ENCODE assay signal across 12 cellular contexts in the genomic region with DNA sequence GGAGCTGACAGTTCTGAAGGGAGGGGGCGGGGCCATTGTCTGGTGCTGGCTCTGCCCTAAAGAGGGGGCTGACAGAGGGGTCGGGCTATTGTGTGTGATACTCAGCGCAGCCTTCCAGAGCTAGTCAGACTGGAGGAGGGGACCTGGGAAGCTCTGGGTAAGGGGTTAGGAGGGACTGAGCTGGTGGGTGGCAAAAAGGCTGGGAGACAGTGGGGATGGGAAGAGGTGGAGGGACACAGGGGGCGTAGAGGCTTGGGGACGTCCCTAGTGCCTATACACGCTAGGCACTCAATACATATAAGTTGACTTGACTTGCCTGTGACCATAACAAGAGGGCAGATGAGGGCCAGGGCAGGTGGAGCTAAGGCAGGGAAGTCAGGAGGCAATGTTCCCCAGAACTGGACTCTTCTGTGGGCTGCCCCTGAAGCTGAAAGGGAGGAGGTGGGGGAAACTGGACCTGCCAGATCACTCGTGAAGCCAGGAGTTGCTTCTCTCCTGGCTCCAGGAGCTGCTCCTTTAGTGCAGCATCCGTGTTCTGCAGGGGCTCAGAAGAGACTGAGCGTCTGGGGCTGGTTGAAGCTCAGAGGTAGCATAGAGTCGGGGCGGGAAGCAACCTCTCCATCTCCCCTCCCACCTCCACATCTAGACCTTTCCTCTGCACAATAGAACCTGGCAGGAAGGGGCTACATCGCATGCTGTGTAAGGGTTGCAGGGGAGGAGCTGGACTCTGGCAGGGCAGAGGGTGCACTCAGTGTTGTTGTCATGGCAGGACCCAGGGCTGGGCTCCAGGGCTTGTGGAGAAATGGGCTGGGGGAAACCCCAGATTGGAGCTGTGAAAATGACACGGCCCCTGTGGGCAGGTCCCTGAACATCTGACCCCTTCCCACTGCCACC. TPM values are rescaled to one million over a fixed set of nuclear protein-coding genes. Genes with fewer than 3 reads are reported as not detected.
DNase-seq lines count a peak whose midpoint lies in the region; ATAC-seq and TF ChIP-seq lines count a peak whose summit lies in the region.
"Had no signal": no experiment of that assay in that cellular context is flagged by ENCODE, and none has a peak within 500 bp of the region (broad histone marks: within the 10 kb centered on the region; RNA-seq: fewer than 3 reads in every experiment).

No MANE protein-coding gene starts in this region.

- peaks cover 81% of the 10 kb centered on the region for H3K4me1 Mint-ChIP-seq in GM23338
- H3K4me1 Mint-ChIP-seq in activated T-helper 17 cell treated with anti-CD3 and anti-CD28 coated beads, Interleukin-2, amount 50 U/mL, for 72 hours, result peaks cover 43% of the 10 kb centered on the region
- peaks cover 15 to 21% of the 10 kb centered on the region in 2 donors for H3K4me1 Mint-ChIP-seq in natural killer cell

- H3K27me3 Mint-ChIP-seq in GM23338 (ENCODE audit: insufficient read depth, low read depth, poor library complexity) (peaks cover 24% of the 10 kb centered on the region), natural killer cell (ENCODE audit: low read depth in 2 of 2) (peaks cover 9 to 12% of the 10 kb centered on the region in 2 donors)
- H3K27me3 Mint-ChIP-seq in activated T-helper 17 cell treated with anti-CD3 and anti-CD28 coated beads, Interleukin-2, amount 50 U/mL, for 72 hours, result no peaks in the 10 kb centered on the region

- H3K9me2 ChIP-seq in GM23338 (ENCODE audit: insufficient read depth), result no peaks in the 10 kb centered on the region

- 0 out of 2 replicates have a peak overlapping the region, but pooled peaks have one; percentile 69 for H2AFZ ChIP-seq in GM23338

- WGBS in body of pancreas, 2 donors, result 36 to 43% methylated on average over 12 to 13 of the region's 13 CpGs

- in situ Hi-C loops in GM13976 (cut with MboI; ENCODE audit: low sequenced_read_pairs, unreplicated experiment), result no loop called here

- H3K9me3 Mint-ChIP-seq in GM23338 (no peaks in the 10 kb centered on the region), natural killer cell (no peaks in the 10 kb centered on the region)
- no peaks in the 10 kb centered on the region for H3K9me3 Mint-ChIP-seq in activated T-helper 17 cell treated with anti-CD3 and anti-CD28 coated beads, Interleukin-2, amount 50 U/mL, for 72 hours

- H3K9me3 ChIP-seq in BLaER1 treated with 17β-estradiol and CSF1 and Interleukin-3, amounts not matched to agents 10 nM and 100 nM (replicated peaks in 1 of 11), result no peaks in the 10 kb centered on the region
- H3K9me3 ChIP-seq in body of pancreas, result no peaks in the 10 kb centered on the region

- H3K27ac ChIP-seq in BLaER1 treated with 17β-estradiol and CSF1 and Interleukin-3, amounts not matched to agents 10 nM and 100 nM, result peak overlapping the region; percentile 18 to 94 (median 81); a peak in 21 of 22 replicates
- H3K27ac ChIP-seq in GM23338 (ENCODE audit: low read depth) (peak overlapping the region; percentile 63; the same call in 1 of the 2 replicates), body of pancreas (no peak overlapping the region)
- H3K27ac ChIP-seq: epithelial cell of prostate had no signal

- H3K4me1 ChIP-seq in BLaER1 treated with 17β-estradiol and CSF1 and Interleukin-3, amounts not matched to agents 10 nM and 100 nM, result peaks cover 92 to 99% (median 96%) of the 10 kb centered on the region in 10 experiments
- H3K4me1 ChIP-seq in GM23338 (ENCODE audit: insufficient read depth) (peaks cover 72% of the 10 kb centered on the region), body of pancreas (peaks cover 11% of the 10 kb centered on the region)

- H3K4me3 Mint-ChIP-seq in GM23338, result peak overlapping the region; percentile 60
- H3K4me3 Mint-ChIP-seq in activated T-helper 17 cell treated with anti-CD3 and anti-CD28 coated beads, Interleukin-2, amount 50 U/mL, for 72 hours, result no peak overlapping the region
- H3K4me3 Mint-ChIP-seq in natural killer cell, result no peak overlapping the region
- H3K4me3 Mint-ChIP-seq: CD4-positive, alpha-beta memory T cell had no signal

- H3K9ac ChIP-seq in BLaER1 treated with 17β-estradiol and CSF1 and Interleukin-3, amounts not matched to agents 10 nM and 100 nM, result peak overlapping the region in 8 of 11 experiments; percentile 23 to 77 (median 52); a peak in 10 of 22 replicates

- ATAC-seq in GM23338, result peak; percentile 1; the same call in 2 of the 3 replicates
- ATAC-seq in activated T-helper 17 cell treated with anti-CD3 and anti-CD28 coated beads, Interleukin-2, amount 50 U/mL, for 72 hours (replicated peaks), result peak; percentile 20
- peak in 2 of 3 donors; percentile 11 to 39 for ATAC-seq in natural killer cell
- ATAC-seq in body of pancreas, result no peak

- no peak overlapping the region for H3K4me3 ChIP-seq in BLaER1 treated with 17β-estradiol and CSF1 and Interleukin-3, amounts not matched to agents 10 nM and 100 nM
- H3K4me3 ChIP-seq in GM23338, result peak overlapping the region; percentile 50
- no peak overlapping the region for H3K4me3 ChIP-seq in body of pancreas
- H3K4me3 ChIP-seq: lung had no signal

- no peaks in the 10 kb centered on the region for H3K36me3 ChIP-seq in BLaER1 treated with 17β-estradiol and CSF1 and Interleukin-3, amounts not matched to agents 10 nM and 100 nM
- H3K36me3 ChIP-seq in GM23338 (ENCODE audit: insufficient read depth), result no peaks in the 10 kb centered on the region
- no peaks in the 10 kb centered on the region for H3K36me3 ChIP-seq in body of pancreas (replicated peaks in 1 of 2; ENCODE audit: insufficient read depth in 1 of 2, low read depth in 2 of 2)

- DNase-seq in GM23338 (ENCODE audit: low spot score), result peak; percentile 36
- no peak for DNase-seq in natural killer cell
- DNase-seq in T-helper 1 cell, result no peak
- no peak for DNase-seq in GM13976 (ENCODE audit: low spot score)
- no peak for DNase-seq in body of pancreas
- no peak for DNase-seq in NCI-H1694 treated with DMSO at 0.1 percent for 48 hours (lab: John Stamatoyannopoulos, UW)
- DNase-seq: NCI-H2171 treated with DMSO at 0.1 percent for 48 hours had no signal

- TF ChIP-seq CTCF in GM23338 (conservative IDR thresholded peaks at IDR 0.05; ENCODE audit: low read depth in 2 of 2) (no peak), natural killer cell (IDR thresholded peaks at IDR 0.05) (no peak), GM13976 (IDR thresholded peaks at IDR 0.05; ENCODE audit: borderline replicate concordance, control extremely low read depth, extremely low read depth, insufficient read depth, missing control alignments) (no peak), body of pancreas (IDR thresholded peaks at IDR 0.05) (no peak)

- intact Hi-C loops in natural killer cell (cut with micrococcal nuclease) (no loop called here), body of pancreas (cut with DNase I) (no loop called here)

- no peaks in the 10 kb centered on the region for H3K79me2 ChIP-seq in GM23338 (replicated peaks; ENCODE audit: insufficient read depth)

- H3K36me3 Mint-ChIP-seq in GM23338 (ENCODE audit: low read depth) (no peaks in the 10 kb centered on the region), natural killer cell (no peaks in the 10 kb centered on the region)
- H3K36me3 Mint-ChIP-seq in activated T-helper 17 cell treated with anti-CD3 and anti-CD28 coated beads, Interleukin-2, amount 50 U/mL, for 72 hours (ENCODE audit: low read depth), result no peaks in the 10 kb centered on the region
- H3K36me3 Mint-ChIP-seq: CD4-positive, alpha-beta memory T cell had no signal

- TF ChIP-seq POLR2A in body of pancreas (IDR thresholded peaks at IDR 0.05), result no peak

- H4K20me1 ChIP-seq in BLaER1 treated with 17β-estradiol and CSF1 and Interleukin-3, amounts not matched to agents 10 nM and 100 nM, result no peaks in the 10 kb centered on the region
- no peaks in the 10 kb centered on the region for H4K20me1 ChIP-seq in GM23338 (replicated peaks; ENCODE audit: insufficient read depth)

- H3F3A ChIP-seq in GM23338 (replicated peaks; ENCODE audit: low read depth), result peaks cover 4% of the 10 kb centered on the region

- no peaks in the 10 kb centered on the region for H3K27me3 ChIP-seq in BLaER1 treated with 17β-estradiol and CSF1 and Interleukin-3, amounts not matched to agents 10 nM and 100 nM
- H3K27me3 ChIP-seq in GM23338 (ENCODE audit: insufficient read depth) (no peaks in the 10 kb centered on the region), body of pancreas (no peaks in the 10 kb centered on the region)

- peak overlapping the region; percentile 32 to 100 (median 91) for H3K4me2 ChIP-seq in BLaER1 treated with 17β-estradiol and CSF1 and Interleukin-3, amounts not matched to agents 10 nM and 100 nM
- H3K4me2 ChIP-seq in GM23338, result peak overlapping the region; percentile 82

- H3K27ac Mint-ChIP-seq in GM23338 (no peak overlapping the region), natural killer cell (no peak overlapping the region)
- no peak overlapping the region for H3K27ac Mint-ChIP-seq in activated T-helper 17 cell treated with anti-CD3 and anti-CD28 coated beads, Interleukin-2, amount 50 U/mL, for 72 hours

TF ChIP-seq in GM23338, 12 proteins besides CTCF, POLR2A, EP300 and RAD21 (continues in another document):
- no peak for TF ChIP-seq ZNF331 (CRISPR knock-in tag; IDR thresholded peaks at IDR 0.05; ENCODE audit: low read depth)

RNA-seq across cellular contexts. Expression of gene SEMA4A, which starts 3.0 kb away (rescaled TPM):
- total RNA-seq in GM23338 (2014; rRNA removed; shearing (Covaris generic)), result 17.0 and 20.2 TPM in 2 replicates
- 5.5 and 5.6 TPM in 2 replicates for polyA plus RNA-seq in GM23338 (2016; fragmentation: Nextera tagmentation; extraction: Ambion mirVana)
- 10 to 100 TPM in 1 of 2 donors, 1 to 10 TPM in 1; 1.8 to 17.6 TPM for total RNA-seq in activated T-helper 17 cell treated with anti-CD3 and anti-CD28 coated beads, Interleukin-2, amount 50 U/mL, for 72 hours
- total RNA-seq in natural killer cell, result 10 to 100 TPM in 1 of 3 donors, 1 to 10 TPM in 2; 2.6 to 13.0 (median 7.0) TPM
- total RNA-seq in body of pancreas, result 10 to 100 TPM in 1 of 2 donors, 1 to 10 TPM in 1; 2.6 to 11.9 TPM

RNA-seq across cellular contexts. Expression of gene LMNA, which starts 35.8 kb away (rescaled TPM):
- total RNA-seq in GM23338 (2014; rRNA removed; shearing (Covaris generic)), result 56.3 and 68.9 TPM in 2 replicates
- 35.5 and 38.9 TPM in 2 replicates for polyA plus RNA-seq in GM23338 (2016; fragmentation: Nextera tagmentation; extraction: Ambion mirVana)
- 100 to 1,000 TPM; 150 to 338 TPM for total RNA-seq in activated T-helper 17 cell treated with anti-CD3 and anti-CD28 coated beads, Interleukin-2, amount 50 U/mL, for 72 hours
- total RNA-seq in natural killer cell (100 to 1,000 TPM; 201 to 504 (median 273) TPM), body of pancreas (100 to 1,000 TPM; 152 to 186 TPM)

RNA-seq across cellular contexts. Expression of gene SLC25A44, which starts 43.5 kb away (rescaled TPM):
- total RNA-seq in GM23338 (2014; rRNA removed; shearing (Covaris generic)), result 19.9 and 25.1 TPM in 2 replicates
- 7.0 and 7.6 TPM in 2 replicates for polyA plus RNA-seq in GM23338 (2016; fragmentation: Nextera tagmentation; extraction: Ambion mirVana)
- 10 to 100 TPM; 23.5 to 38.1 TPM for total RNA-seq in activated T-helper 17 cell treated with anti-CD3 and anti-CD28 coated beads, Interleukin-2, amount 50 U/mL, for 72 hours
- total RNA-seq in natural killer cell (10 to 100 TPM; 17.1 to 49.2 (median 22.0) TPM), body of pancreas (10 to 100 TPM in 1 of 2 donors, 1 to 10 TPM in 1; 5.2 to 13.2 TPM)

Comparison
In these comparisons a context has a peak if more than half of its experiments do, and no peak if none do; other contexts are left out.
1. H3K27ac ChIP-seq: peak in BLaER1 treated with 17β-estradiol and CSF1 and Interleukin-3, amounts not matched to agents 10 nM and 100 nM (11 of 11) and GM23338 (single experiment); none in body of pancreas (0 of 4).